Comparison of ENCODE assay signal across 18 cellular contexts in genomic region chr10:33239257-33239656, GRCh38.
"Had no signal": no experiment of that assay in that cellular context is flagged by ENCODE, and none has a peak within 500 bp of the region (broad histone marks: within the 10 kb centered on the region; RNA-seq: fewer than 3 reads in every experiment).

No MANE protein-coding gene starts in this region.

- H3K9ac ChIP-seq: neural progenitor cell had no signal

- H3K9me3 ChIP-seq: right atrium auricular region, spleen, transverse colon had no signal

- H3K36me3 ChIP-seq: neural progenitor cell, right atrium auricular region, transverse colon had no signal

- DNase-seq: activated CD4-positive, alpha-beta T cell treated with anti-CD3 and anti-CD28 coated beads for 1 hour; activated CD4-positive, alpha-beta T cell treated with anti-CD3 and anti-CD28 coated beads, Interleukin-2, amount 50 U/mL, for 48 hours; activated CD8-positive, alpha-beta memory T cell treated with anti-CD3 and anti-CD28 coated beads, Interleukin-2, amount 10 ng/mL, durations not matched to agents 7 days and 5 days; activated effector memory CD4-positive, alpha-beta T cell treated with Interleukin-2 at 50 U/mL for 16 hours; activated T-cell treated with anti-CD3 and anti-CD28 coated beads, Interleukin-2, amount 50 U/mL, for 24 hours; amygdala; foreskin melanocyte; head of caudate nucleus; islet precursor cell; left ventricle myocardium superior; midbrain; spleen; stimulated activated CD4-positive, alpha-beta T cell treated with anti-CD3 and anti-CD28 coated beads, Interleukin-1b, Interleukin-23, amount 100 ng/mL, for 48 hours; T-helper 9 cell; transverse colon had no signal

- H3K4me2 ChIP-seq: neural progenitor cell had no signal

- ATAC-seq: activated CD8-positive, alpha-beta memory T cell treated with anti-CD3 and anti-CD28 coated beads, Interleukin-2, amount 10 ng/mL, durations not matched to agents 7 days and 5 days; left ventricle myocardium superior; stimulated activated memory B cell treated with anti-CD40 and anti-IgM and Interleukin-4, amounts not matched to agents 10 μg/mL and 1 μg/mL and 100 μg/mL, for 72 hours had no signal

- H3K27me3 ChIP-seq: neural progenitor cell, right atrium auricular region, spleen, transverse colon had no signal

- H3K4me3 ChIP-seq: neural progenitor cell, right atrium auricular region, spleen, transverse colon had no signal

- H3K27ac ChIP-seq: neural progenitor cell, right atrium auricular region, spleen, transverse colon had no signal

- H2AFZ ChIP-seq: neural progenitor cell had no signal
